In the genomic region with DNA sequence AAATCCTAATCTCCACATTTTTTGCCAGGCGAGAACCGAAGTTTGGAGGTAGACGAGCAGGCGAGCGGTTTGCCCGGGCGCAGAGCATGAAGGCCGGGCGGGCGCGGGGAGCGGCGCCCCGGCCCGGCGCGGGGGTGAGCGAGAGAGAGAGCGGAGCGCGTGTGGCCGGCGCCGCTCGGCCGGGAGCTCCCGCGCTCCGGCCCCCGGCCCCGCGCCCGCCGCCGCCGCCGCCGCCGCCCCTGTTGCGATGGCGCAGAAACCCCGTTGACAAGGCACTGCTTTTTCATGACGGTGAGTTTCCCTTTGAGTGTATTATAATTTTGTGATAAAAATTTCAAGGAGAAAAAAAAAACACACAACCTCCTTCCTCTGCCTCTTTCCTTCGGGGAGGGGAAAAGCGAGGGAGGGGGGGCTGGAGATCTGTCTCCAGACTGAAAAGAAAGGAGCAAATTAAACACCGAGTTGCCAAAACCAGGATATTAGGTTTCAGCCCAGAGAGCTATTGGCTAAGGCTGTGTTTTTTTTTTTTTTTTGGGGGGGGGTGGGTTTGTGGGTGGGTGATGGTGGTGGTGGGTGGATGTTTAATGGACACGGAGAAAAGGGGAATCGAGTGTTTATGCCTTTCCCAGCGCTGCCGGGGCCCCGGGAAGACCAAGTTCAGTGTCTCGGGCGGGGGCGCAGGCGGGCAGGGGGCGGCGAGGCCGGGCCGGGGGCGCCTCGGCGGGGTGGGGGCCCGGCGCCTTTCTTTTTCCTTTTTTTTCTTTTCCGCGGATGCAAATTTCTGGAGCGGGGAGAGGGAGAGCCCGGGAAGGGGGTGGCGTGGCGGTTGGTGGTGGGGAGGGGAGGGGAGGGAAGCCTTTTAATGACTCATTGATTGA, we compare ENCODE assay signal across 8 cellular contexts. TPM values are rescaled to one million over a fixed set of nuclear protein-coding genes. Genes with fewer than 3 reads are reported as not detected.
A peak's percentile ranks its signal among the peaks of the same experiment; 100 is the strongest.
DNase-seq lines count a peak whose midpoint lies in the region; ATAC-seq lines count a peak whose summit lies in the region.

A gene with protein sequence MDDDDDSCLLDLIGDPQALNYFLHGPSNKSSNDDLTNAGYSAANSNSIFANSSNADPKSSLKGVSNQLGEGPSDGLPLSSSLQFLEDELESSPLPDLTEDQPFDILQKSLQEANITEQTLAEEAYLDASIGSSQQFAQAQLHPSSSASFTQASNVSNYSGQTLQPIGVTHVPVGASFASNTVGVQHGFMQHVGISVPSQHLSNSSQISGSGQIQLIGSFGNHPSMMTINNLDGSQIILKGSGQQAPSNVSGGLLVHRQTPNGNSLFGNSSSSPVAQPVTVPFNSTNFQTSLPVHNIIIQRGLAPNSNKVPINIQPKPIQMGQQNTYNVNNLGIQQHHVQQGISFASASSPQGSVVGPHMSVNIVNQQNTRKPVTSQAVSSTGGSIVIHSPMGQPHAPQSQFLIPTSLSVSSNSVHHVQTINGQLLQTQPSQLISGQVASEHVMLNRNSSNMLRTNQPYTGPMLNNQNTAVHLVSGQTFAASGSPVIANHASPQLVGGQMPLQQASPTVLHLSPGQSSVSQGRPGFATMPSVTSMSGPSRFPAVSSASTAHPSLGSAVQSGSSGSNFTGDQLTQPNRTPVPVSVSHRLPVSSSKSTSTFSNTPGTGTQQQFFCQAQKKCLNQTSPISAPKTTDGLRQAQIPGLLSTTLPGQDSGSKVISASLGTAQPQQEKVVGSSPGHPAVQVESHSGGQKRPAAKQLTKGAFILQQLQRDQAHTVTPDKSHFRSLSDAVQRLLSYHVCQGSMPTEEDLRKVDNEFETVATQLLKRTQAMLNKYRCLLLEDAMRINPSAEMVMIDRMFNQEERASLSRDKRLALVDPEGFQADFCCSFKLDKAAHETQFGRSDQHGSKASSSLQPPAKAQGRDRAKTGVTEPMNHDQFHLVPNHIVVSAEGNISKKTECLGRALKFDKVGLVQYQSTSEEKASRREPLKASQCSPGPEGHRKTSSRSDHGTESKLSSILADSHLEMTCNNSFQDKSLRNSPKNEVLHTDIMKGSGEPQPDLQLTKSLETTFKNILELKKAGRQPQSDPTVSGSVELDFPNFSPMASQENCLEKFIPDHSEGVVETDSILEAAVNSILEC (plus strand): TSS at position 242 of the 878 bp plus-strand sequence. CDS start 39,971 bp downstream, outside the sequence.

- peak within 1 kb of the TSS; percentile 99 for H3K4me3 ChIP-seq in ACC112 (ENCODE audit: low read depth, low read length)
- H3K4me3 ChIP-seq in GM23248 = peak within 1 kb of the TSS; percentile 82

- H3K4me1 ChIP-seq in ACC112 (ENCODE audit: control insufficient read depth, insufficient read depth, low read length, unreplicated experiment) = peaks cover 26% of the 10 kb centered on the region
- peaks cover 30% of the 10 kb centered on the region for H3K4me1 ChIP-seq in GM23248 (ENCODE audit: insufficient read depth)

- H2AFZ ChIP-seq in ACC112 (ENCODE audit: low read length, unreplicated experiment) (peak within 1 kb of the TSS; percentile 19), GM23248 (peak within 1 kb of the TSS; percentile 54)

- intact Hi-C loops in activated CD4-positive, alpha-beta T cell treated with anti-CD3 and anti-CD28 coated beads for 36 hours (cut with DNase I, micrococcal nuclease) = loop anchor here (1.0 to 10.0 kb wide), 11 partner anchors 8 to 997 kb away; partner anchors contain the start of genes UBR2 (in 2 of the 2), CNPY3 (in 1 of the 2), PEX6 (in 1 of the 2) and PRICKLE4 (in 1 of the 2)

- peak; percentile 13 for ATAC-seq in activated CD4-positive, alpha-beta T cell treated with anti-CD3 and anti-CD28 coated beads for 36 hours
- no peak for ATAC-seq in HG02798 (IDR thresholded peaks at IDR 0.05; ENCODE audit: poor library complexity, unreplicated experiment)

- H3K4me1 Mint-ChIP-seq in activated CD4-positive, alpha-beta T cell treated with anti-CD3 and anti-CD28 coated beads for 36 hours = peaks cover 31% of the 10 kb centered on the region

- no peaks in the 10 kb centered on the region for H3K9me3 Mint-ChIP-seq in activated CD4-positive, alpha-beta T cell treated with anti-CD3 and anti-CD28 coated beads for 36 hours (ENCODE audit: low read depth)

- POLR2A ChIA-PET in activated CD4-positive, alpha-beta T cell treated with anti-CD3 and anti-CD28 coated beads for 36 hours (lab: Charles Lee) = interaction anchor here (0.6 to 3.5 kb wide), 8 partner anchors 9 to 148 kb away, joined by 3 to 33 read pairs (median 3); partner anchors contain the start of genes CNPY3, RPL7L1 and TBCC

- no peaks in the 10 kb centered on the region for H3K27me3 Mint-ChIP-seq in activated CD4-positive, alpha-beta T cell treated with anti-CD3 and anti-CD28 coated beads for 36 hours

- peak within 1 kb of the TSS; percentile 99 for H3K9ac ChIP-seq in GM23248

- H3F3A ChIP-seq in GM23248 (ENCODE audit: insufficient read depth) = peaks cover 32% of the 10 kb centered on the region; the same call in 1 of the 2 replicates

- 1% methylated on average over 38 to 68 of the region's 70 CpGs for WGBS in GM23248 (ENCODE audit: low coverage in 1 of 2, low lambda C conversion rate in 2 of 2, missing lambda C conversion rate in 2 of 2), 2 experiments

- H3K36me3 ChIP-seq in ACC112 (ENCODE audit: insufficient read depth, low read length) (no peaks in the 10 kb centered on the region), GM23248 (ENCODE audit: low read depth) (no peaks in the 10 kb centered on the region)

- H3K27ac ChIP-seq in ACC112 (ENCODE audit: low read depth, low read length) (peak within 1 kb of the TSS; percentile 90), GM23248 (peak within 1 kb of the TSS; percentile 96)

- peak within 1 kb of the TSS; percentile 99 for H3K27ac Mint-ChIP-seq in activated CD4-positive, alpha-beta T cell treated with anti-CD3 and anti-CD28 coated beads for 36 hours

- H3K27me3 ChIP-seq in ACC112 (ENCODE audit: insufficient read depth, low read length) = no peaks in the 10 kb centered on the region
- H3K27me3 ChIP-seq in GM23248 (replicated peaks; ENCODE audit: insufficient read depth) = no peaks in the 10 kb centered on the region

- H3K9me3 ChIP-seq in GM23248 (ENCODE audit: low read depth) = no peaks in the 10 kb centered on the region

- peak within 1 kb of the TSS; percentile 81 for H3K4me3 Mint-ChIP-seq in activated CD4-positive, alpha-beta T cell treated with anti-CD3 and anti-CD28 coated beads for 36 hours

- no peaks in the 10 kb centered on the region for H3K9me2 ChIP-seq in GM23248 (ENCODE audit: insufficient read depth)

- CTCF ChIA-PET in activated CD4-positive, alpha-beta T cell treated with anti-CD3 and anti-CD28 coated beads for 36 hours (lab: Charles Lee) = interaction anchor here (0.6 to 1.0 kb wide), 3 partner anchors 11 to 362 kb away, joined by 4 to 5 read pairs (median 5); partner anchors contain the start of gene TBCC

- peaks cover 14% of the 10 kb centered on the region for H3K36me3 Mint-ChIP-seq in activated CD4-positive, alpha-beta T cell treated with anti-CD3 and anti-CD28 coated beads for 36 hours (ENCODE audit: low read depth)

- no peaks in the 10 kb centered on the region for H4K20me1 ChIP-seq in GM23248 (ENCODE audit: insufficient read depth)

- DNase-seq in GM23248 (peak; percentile 76), NCI-H446 treated with DMSO at 0.1 percent for 48 hours (lab: John Stamatoyannopoulos, UW) (peak; percentile 71), cerebellum (ENCODE audit: low spot score) (peak; percentile 76), kidney glomerular epithelial cell (lab: John Stamatoyannopoulos, UW) (peak; percentile 61)
- DNase-seq in activated CD4-positive, alpha-beta T cell treated with anti-CD3 and anti-CD28 coated beads for 36 hours = peak; percentile 84
- peak; percentile 48 to 73 for DNase-seq in stimulated activated CD4-positive, alpha-beta T cell treated with anti-CD3 and anti-CD28 coated beads, Interleukin-15, amount 100 ng/mL, for 1 hour (ENCODE audit: low read depth in 1 of 2, low spot score in 1 of 2)

- in situ Hi-C loops in GM23248 (cut with MboI) = no loop called here

- H3K79me2 ChIP-seq in ACC112 (ENCODE audit: control insufficient read depth, insufficient read depth, low read length, unreplicated experiment) = peaks cover 36% of the 10 kb centered on the region
- peaks cover 53% of the 10 kb centered on the region for H3K79me2 ChIP-seq in GM23248 (ENCODE audit: insufficient read depth)

- peak within 1 kb of the TSS; percentile 100 for H3K4me2 ChIP-seq in GM23248 (ENCODE audit: unreplicated experiment)

RNA-seq across cellular contexts. Expression of the gene that starts here (rescaled TPM):
- 5.4 and 5.7 TPM in 2 replicates for total RNA-seq in GM23248 (2014; rRNA removed; shearing (Covaris generic))
- 2.4 and 2.5 TPM in 2 replicates for polyA plus RNA-seq in GM23248 (2016; fragmentation: Nextera tagmentation; extraction: Ambion mirVana)
- total RNA-seq in activated CD4-positive, alpha-beta T cell treated with anti-CD3 and anti-CD28 coated beads for 36 hours = 10 to 100 TPM; 11.5 to 14.3 TPM
- 20.2 TPM for total RNA-seq in cerebellum
